Comparison of ENCODE assay signal across 1 cellular context in the genomic region with DNA sequence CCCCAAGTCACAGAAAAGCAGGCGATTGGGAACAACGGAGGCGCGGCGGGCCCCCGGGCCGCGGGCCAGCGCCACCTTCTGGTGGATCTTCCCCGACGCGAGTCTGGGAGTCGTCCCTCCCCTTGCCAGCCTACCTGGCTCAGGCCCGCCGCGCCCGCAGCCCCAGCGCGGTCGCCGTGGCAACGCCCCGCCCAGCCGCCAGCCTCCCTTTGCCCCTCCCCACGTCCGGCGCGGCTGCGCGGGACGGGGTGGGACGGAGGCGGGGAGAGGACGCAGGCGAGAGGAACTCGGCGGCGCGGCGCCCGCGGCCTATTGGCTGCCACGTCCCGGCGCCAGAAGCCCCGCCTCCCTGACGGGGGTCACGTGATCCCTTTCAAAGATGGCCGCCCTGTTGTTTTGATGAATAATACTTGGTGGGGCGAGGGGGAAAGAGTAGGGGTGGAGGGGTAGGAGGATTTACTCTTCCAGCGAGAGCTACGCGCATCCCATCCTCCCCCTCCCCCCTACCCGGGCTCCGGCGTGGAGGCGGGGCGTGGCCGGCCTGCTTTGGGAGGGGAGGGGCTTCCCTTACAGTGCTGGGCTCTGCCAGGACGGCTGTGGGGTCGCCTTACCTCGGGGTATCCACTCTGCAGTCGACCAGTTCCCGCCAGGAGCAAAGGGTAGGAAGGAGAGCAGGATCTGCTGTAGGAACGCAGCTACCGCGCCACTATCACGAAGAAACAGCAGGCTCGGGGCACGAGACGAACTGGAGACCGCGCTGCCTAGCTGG.
A peak's percentile ranks its signal among the peaks of the same experiment; 100 is the strongest.
TF ChIP-seq lines count a peak whose summit lies in the region.

TSS of gene UBE4B (plus strand) at position 369 of the 769 bp plus-strand sequence. CDS start 713 bp downstream, outside the sequence.

TF ChIP-seq in K562, 482 proteins besides CTCF, POLR2A, EP300 and RAD21 (continued from another document and continues in another):
- TF ChIP-seq, protein P1, sequence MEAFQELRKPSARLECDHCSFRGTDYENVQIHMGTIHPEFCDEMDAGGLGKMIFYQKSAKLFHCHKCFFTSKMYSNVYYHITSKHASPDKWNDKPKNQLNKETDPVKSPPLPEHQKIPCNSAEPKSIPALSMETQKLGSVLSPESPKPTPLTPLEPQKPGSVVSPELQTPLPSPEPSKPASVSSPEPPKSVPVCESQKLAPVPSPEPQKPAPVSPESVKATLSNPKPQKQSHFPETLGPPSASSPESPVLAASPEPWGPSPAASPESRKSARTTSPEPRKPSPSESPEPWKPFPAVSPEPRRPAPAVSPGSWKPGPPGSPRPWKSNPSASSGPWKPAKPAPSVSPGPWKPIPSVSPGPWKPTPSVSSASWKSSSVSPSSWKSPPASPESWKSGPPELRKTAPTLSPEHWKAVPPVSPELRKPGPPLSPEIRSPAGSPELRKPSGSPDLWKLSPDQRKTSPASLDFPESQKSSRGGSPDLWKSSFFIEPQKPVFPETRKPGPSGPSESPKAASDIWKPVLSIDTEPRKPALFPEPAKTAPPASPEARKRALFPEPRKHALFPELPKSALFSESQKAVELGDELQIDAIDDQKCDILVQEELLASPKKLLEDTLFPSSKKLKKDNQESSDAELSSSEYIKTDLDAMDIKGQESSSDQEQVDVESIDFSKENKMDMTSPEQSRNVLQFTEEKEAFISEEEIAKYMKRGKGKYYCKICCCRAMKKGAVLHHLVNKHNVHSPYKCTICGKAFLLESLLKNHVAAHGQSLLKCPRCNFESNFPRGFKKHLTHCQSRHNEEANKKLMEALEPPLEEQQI (IDR thresholded peaks at IDR 0.05): no peak
- TF ChIP-seq, protein P2, sequence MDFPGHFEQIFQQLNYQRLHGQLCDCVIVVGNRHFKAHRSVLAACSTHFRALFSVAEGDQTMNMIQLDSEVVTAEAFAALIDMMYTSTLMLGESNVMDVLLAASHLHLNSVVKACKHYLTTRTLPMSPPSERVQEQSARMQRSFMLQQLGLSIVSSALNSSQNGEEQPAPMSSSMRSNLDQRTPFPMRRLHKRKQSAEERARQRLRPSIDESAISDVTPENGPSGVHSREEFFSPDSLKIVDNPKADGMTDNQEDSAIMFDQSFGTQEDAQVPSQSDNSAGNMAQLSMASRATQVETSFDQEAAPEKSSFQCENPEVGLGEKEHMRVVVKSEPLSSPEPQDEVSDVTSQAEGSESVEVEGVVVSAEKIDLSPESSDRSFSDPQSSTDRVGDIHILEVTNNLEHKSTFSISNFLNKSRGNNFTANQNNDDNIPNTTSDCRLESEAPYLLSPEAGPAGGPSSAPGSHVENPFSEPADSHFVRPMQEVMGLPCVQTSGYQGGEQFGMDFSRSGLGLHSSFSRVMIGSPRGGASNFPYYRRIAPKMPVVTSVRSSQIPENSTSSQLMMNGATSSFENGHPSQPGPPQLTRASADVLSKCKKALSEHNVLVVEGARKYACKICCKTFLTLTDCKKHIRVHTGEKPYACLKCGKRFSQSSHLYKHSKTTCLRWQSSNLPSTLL (IDR thresholded peaks at IDR 0.05): no peak
- TF ChIP-seq HMG20A (CRISPR knock-in tag; conservative IDR thresholded peaks at IDR 0.05) (no peak), ZNF75A (CRISPR knock-in tag; IDR thresholded peaks at IDR 0.05) (no peak), TBP (optimal IDR thresholded peaks at IDR 0.05; ENCODE audit: low read depth, low read length) (peak; percentile 77), DEAF1 (CRISPR knock-in tag; IDR thresholded peaks at IDR 0.05) (peak; percentile 3; the same call in 1 of the 2 replicates), SNIP1 (IDR thresholded peaks at IDR 0.05; ENCODE audit: low read depth) (no peak), PTTG1 (tag; IDR thresholded peaks at IDR 0.05; ENCODE audit: low read depth) (no peak), BRD9 (IDR thresholded peaks at IDR 0.05; ENCODE audit: low read depth, partially characterized antibody) (no peak), KLF10 (CRISPR knock-in tag; IDR thresholded peaks at IDR 0.05) (no peak), BACH1 (tag; IDR thresholded peaks at IDR 0.05) (no peak), ZBTB1 (CRISPR knock-in tag; IDR thresholded peaks at IDR 0.05; ENCODE audit: borderline replicate concordance, low read depth) (no peak; the same call in 1 of the 2 replicates), ZNF76 (CRISPR knock-in tag; IDR thresholded peaks at IDR 0.05; ENCODE audit: borderline replicate concordance) (no peak), ZNF586 (CRISPR knock-in tag; conservative IDR thresholded peaks at IDR 0.05) (no peak), CBX2 (IDR thresholded peaks at IDR 0.05; ENCODE audit: insufficient read depth, low read length, poor library complexity, severe bottlenecking) (no peak), BCOR (IDR thresholded peaks at IDR 0.05) (peak; percentile 60), POLR3A (IDR thresholded peaks at IDR 0.05; ENCODE audit: borderline replicate concordance, extremely low read depth, insufficient read depth, insufficient read length) (no peak), ZNF239 (CRISPR knock-in tag; IDR thresholded peaks at IDR 0.05) (no peak), ZNF3 (CRISPR knock-in tag; IDR thresholded peaks at IDR 0.05) (no peak), HMBOX1 (IDR thresholded peaks at IDR 0.05) (no peak; the same call in 1 of the 2 replicates), MCM7 (IDR thresholded peaks at IDR 0.05) (no peak), KDM2B (CRISPR knock-in tag; IDR thresholded peaks at IDR 0.05) (no peak), ZNF212 (CRISPR knock-in tag; IDR thresholded peaks at IDR 0.05) (no peak), WHSC1 (IDR thresholded peaks at IDR 0.05; ENCODE audit: low read length) (peak; percentile 46), HMGN3 (IDR thresholded peaks at IDR 0.05; ENCODE audit: borderline replicate concordance, extremely low read depth, insufficient read length, low read depth, low read length) (peak; percentile 96), ZNF717 (CRISPR knock-in tag; IDR thresholded peaks at IDR 0.05) (no peak), ILF3 (IDR thresholded peaks at IDR 0.05; ENCODE audit: borderline replicate concordance) (peak; percentile 51; the same call in 1 of the 2 replicates), CXXC5 (CRISPR knock-in tag; IDR thresholded peaks at IDR 0.05) (peak; percentile 93), ZBTB49 (CRISPR knock-in tag; IDR thresholded peaks at IDR 0.05; ENCODE audit: borderline replicate concordance) (no peak), NR2C2 (CRISPR knock-in tag; IDR thresholded peaks at IDR 0.05) (no peak), NR2C2 (tag; IDR thresholded peaks at IDR 0.05) (no peak), ZBTB26 (CRISPR knock-in tag; IDR thresholded peaks at IDR 0.05) (0 out of 2 replicates have a peak, but pooled peaks have one; percentile 18), GATAD2B (IDR thresholded peaks at IDR 0.05; ENCODE audit: borderline replicate concordance) (peak; percentile 75; the same call in 1 of the 2 replicates), PRPF4 (IDR thresholded peaks at IDR 0.05; ENCODE audit: insufficient read depth, low read depth, low read length, poor library complexity, severe bottlenecking) (no peak), NR1H2 (CRISPR knock-in tag; IDR thresholded peaks at IDR 0.05) (no peak), ETV5 (CRISPR knock-in tag; IDR thresholded peaks at IDR 0.05; ENCODE audit: low read depth) (peak; percentile 71; the same call in 1 of the 2 replicates), AFF1 (IDR thresholded peaks at IDR 0.05; ENCODE audit: low read depth in 1 of 2, partially characterized antibody in 2 of 2) (peak; percentile 64 to 87)
- TF ChIP-seq, protein P3, sequence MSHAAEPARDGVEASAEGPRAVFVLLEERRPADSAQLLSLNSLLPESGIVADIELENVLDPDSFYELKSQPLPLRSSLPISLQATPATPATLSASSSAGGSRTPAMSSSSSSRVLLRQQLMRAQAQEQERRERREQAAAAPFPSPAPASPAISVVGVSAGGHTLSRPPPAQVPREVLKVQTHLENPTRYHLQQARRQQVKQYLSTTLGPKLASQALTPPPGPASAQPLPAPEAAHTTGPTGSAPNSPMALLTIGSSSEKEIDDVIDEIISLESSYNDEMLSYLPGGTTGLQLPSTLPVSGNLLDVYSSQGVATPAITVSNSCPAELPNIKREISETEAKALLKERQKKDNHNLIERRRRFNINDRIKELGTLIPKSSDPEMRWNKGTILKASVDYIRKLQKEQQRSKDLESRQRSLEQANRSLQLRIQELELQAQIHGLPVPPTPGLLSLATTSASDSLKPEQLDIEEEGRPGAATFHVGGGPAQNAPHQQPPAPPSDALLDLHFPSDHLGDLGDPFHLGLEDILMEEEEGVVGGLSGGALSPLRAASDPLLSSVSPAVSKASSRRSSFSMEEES (CRISPR knock-in tag; IDR thresholded peaks at IDR 0.05): peak; percentile 100
- TF ChIP-seq, protein P4, sequence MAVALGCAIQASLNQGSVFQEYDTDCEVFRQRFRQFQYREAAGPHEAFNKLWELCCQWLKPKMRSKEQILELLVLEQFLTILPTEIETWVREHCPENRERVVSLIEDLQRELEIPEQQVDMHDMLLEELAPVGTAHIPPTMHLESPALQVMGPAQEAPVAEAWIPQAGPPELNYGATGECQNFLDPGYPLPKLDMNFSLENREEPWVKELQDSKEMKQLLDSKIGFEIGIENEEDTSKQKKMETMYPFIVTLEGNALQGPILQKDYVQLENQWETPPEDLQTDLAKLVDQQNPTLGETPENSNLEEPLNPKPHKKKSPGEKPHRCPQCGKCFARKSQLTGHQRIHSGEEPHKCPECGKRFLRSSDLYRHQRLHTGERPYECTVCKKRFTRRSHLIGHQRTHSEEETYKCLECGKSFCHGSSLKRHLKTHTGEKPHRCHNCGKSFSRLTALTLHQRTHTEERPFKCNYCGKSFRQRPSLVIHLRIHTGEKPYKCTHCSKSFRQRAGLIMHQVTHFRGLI (CRISPR knock-in tag; IDR thresholded peaks at IDR 0.05): no peak
